ENCODE assay signal across 24 cellular contexts in the genomic region with DNA sequence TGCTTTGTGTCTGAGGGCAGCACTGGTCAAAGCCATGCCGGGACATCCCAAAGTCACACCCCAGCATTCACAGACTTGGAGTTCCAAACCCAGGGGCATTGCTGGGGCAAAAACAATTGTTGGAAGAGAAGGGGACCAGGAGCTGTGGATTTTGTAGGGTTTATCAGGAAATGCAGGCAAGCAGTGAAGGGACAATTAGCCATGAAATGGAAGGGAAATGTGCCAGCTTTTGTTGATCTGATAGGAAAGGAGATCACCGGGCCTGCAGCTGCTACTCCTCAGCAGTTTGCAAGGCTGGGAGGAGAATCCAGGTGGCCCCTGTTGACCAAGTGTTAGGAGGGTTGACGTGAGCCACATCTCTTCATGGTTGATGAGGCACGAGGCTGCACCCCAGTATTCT. TPM values are rescaled to one million over a fixed set of nuclear protein-coding genes. Genes with fewer than 3 reads are reported as not detected.
A peak's percentile ranks its signal among the peaks of the same experiment; 100 is the strongest.
DNase-seq lines count a peak whose midpoint lies in the region; ATAC-seq and TF ChIP-seq lines count a peak whose summit lies in the region.
"Had no signal": no experiment of that assay in that cellular context is flagged by ENCODE, and none has a peak within 500 bp of the region (broad histone marks: within the 10 kb centered on the region; RNA-seq: fewer than 3 reads in every experiment).

No MANE protein-coding gene starts in this region.

- TF ChIP-seq EP300 in gastroesophageal sphincter (IDR thresholded peaks at IDR 0.05) = no peak

- H3K4me1 ChIP-seq in gastroesophageal sphincter = peaks cover 0 to 39% (median 19%) of the 10 kb centered on the region in 3 donors

- WGBS in gastroesophageal sphincter (ENCODE audit: low coverage in 1 of 2), 2 donors = 68 to 74% methylated on average over 3 of the region's 4 CpGs

- H3K27me3 ChIP-seq in gastroesophageal sphincter = no peaks in the 10 kb centered on the region
- H3K27me3 ChIP-seq: dorsolateral prefrontal cortex, heart left ventricle, sigmoid colon, testis had no signal

- no peak for TF ChIP-seq CTCF in 22Rv1 (IDR thresholded peaks at IDR 0.05)
- TF ChIP-seq CTCF in neural crest cell (conservative IDR thresholded peaks at IDR 0.05) = no peak
- TF ChIP-seq CTCF in gastroesophageal sphincter (IDR thresholded peaks at IDR 0.05) = no peak

- H3K27ac Mint-ChIP-seq in neural crest cell (ENCODE audit: unreplicated experiment) = no peak overlapping the region
- H3K27ac Mint-ChIP-seq: memory B cell had no signal

- H3K4me3 Mint-ChIP-seq in neural crest cell = peak overlapping the region; percentile 49
- H3K4me3 Mint-ChIP-seq: memory B cell had no signal

- DNase-seq in COLO668 (lab: John Stamatoyannopoulos, UW; ENCODE audit: unreplicated experiment) (peak; percentile 37), NCI-H69 (lab: John Stamatoyannopoulos, UW) (peak; percentile 29), neural crest cell (ENCODE audit: low read depth, low spot score) (no peak), Right ventricle myocardium superior (no peak), NCI-H1105 treated with DMSO at 0.1 percent for 48 hours (lab: John Stamatoyannopoulos, UW) (no peak), HPDE6-E6E7 (ENCODE audit: extremely low spot score) (no peak)
- DNase-seq: activated CD4-positive, alpha-beta T cell treated with anti-CD3 and anti-CD28 coated beads for 1 hour; activated naive CD4-positive, alpha-beta T cell; activated T-cell treated with anti-CD3 and anti-CD28 coated beads, Interleukin-2, amount 50 U/mL, for 1 hour; CD4-positive, alpha-beta memory T cell; DND-41; dorsolateral prefrontal cortex; heart left ventricle; left cardiac atrium; NCI-H1930; NCI-H748 treated with DMSO at 0.1 percent for 48 hours; sigmoid colon; testis had no signal

- peaks cover 17% of the 10 kb centered on the region for H3K4me1 Mint-ChIP-seq in neural crest cell

- no peaks in the 10 kb centered on the region for H3K36me3 ChIP-seq in gastroesophageal sphincter
- H3K36me3 ChIP-seq: sigmoid colon had no signal

- TF ChIP-seq POLR2A in gastroesophageal sphincter (IDR thresholded peaks at IDR 0.05) = no peak

- H3K9me3 ChIP-seq in gastroesophageal sphincter = no peaks in the 10 kb centered on the region
- H3K9me3 ChIP-seq: heart left ventricle, sigmoid colon, testis had no signal

- peak overlapping the region; percentile 24; the same call in 1 of the 2 replicates for H3K27ac ChIP-seq in 22Rv1
- no peak overlapping the region for H3K27ac ChIP-seq in gastroesophageal sphincter
- H3K27ac ChIP-seq: heart left ventricle, KMS-11, sigmoid colon, testis had no signal

- ATAC-seq in Right ventricle myocardium superior (ENCODE audit: poor library complexity) (no peak), gastroesophageal sphincter (no peak)
- ATAC-seq: HCT116, heart left ventricle, left cardiac atrium, Right ventricle myocardium inferior had no signal

- no peaks in the 10 kb centered on the region for H3K36me3 Mint-ChIP-seq in neural crest cell (ENCODE audit: low read depth)
- H3K36me3 Mint-ChIP-seq: memory B cell had no signal

- H3K27me3 Mint-ChIP-seq in neural crest cell (ENCODE audit: low read depth) = no peaks in the 10 kb centered on the region
- H3K27me3 Mint-ChIP-seq: CD4-positive, alpha-beta memory T cell; memory B cell had no signal

- intact Hi-C loops in Right ventricle myocardium superior (cut with DNase I) = no loop called here

- no peak overlapping the region for H3K4me3 ChIP-seq in gastroesophageal sphincter
- H3K4me3 ChIP-seq: dorsolateral prefrontal cortex, heart left ventricle, sigmoid colon, testis had no signal

- no peaks in the 10 kb centered on the region for H3K9me3 Mint-ChIP-seq in neural crest cell
- H3K9me3 Mint-ChIP-seq: CD4-positive, alpha-beta memory T cell; memory B cell had no signal

RNA-seq across cellular contexts. Expression of a gene that starts 2.5 kb away (rescaled TPM):
- total RNA-seq in neural crest cell = 112 and 119 TPM in 2 replicates
- total RNA-seq in Right ventricle myocardium superior = 222 TPM
- total RNA-seq in gastroesophageal sphincter = 10 to 100 TPM; 39.0 to 51.4 (median 45.5) TPM

RNA-seq across cellular contexts. Expression of a gene that starts 26.9 kb away (rescaled TPM):
- total RNA-seq in neural crest cell = 30.3 and 35.2 TPM in 2 replicates
- total RNA-seq in Right ventricle myocardium superior = 16.1 TPM
- 10 to 100 TPM; 18.6 to 22.3 (median 20.4) TPM for total RNA-seq in gastroesophageal sphincter

Comparison
In these comparisons a context has a peak if more than half of its experiments do, and no peak if none do; other contexts are left out.
1. DNase-seq: peak in COLO668 (single experiment) and NCI-H69 (single experiment); none in neural crest cell (single experiment), Right ventricle myocardium superior (single experiment), NCI-H1105 treated with DMSO at 0.1 percent for 48 hours (single experiment) and HPDE6-E6E7 (single experiment).